12 cellular contexts compared by ENCODE assay signal in genomic region chr18:51038110-51038509, GRCh38. TPM values are rescaled to one million over a fixed set of nuclear protein-coding genes. Genes with fewer than 3 reads are reported as not detected.
A peak's percentile ranks its signal among the peaks of the same experiment; 100 is the strongest.
DNase-seq lines count a peak whose midpoint lies in the region; ATAC-seq and TF ChIP-seq lines count a peak whose summit lies in the region.
"Had no signal": no experiment of that assay in that cellular context is flagged by ENCODE, and none has a peak within 500 bp of the region (broad histone marks: within the 10 kb centered on the region; RNA-seq: fewer than 3 reads in every experiment).

No MANE protein-coding gene starts in this region.

- H3K9me3 ChIP-seq in HEK293 (ENCODE audit: control insufficient read depth, insufficient read depth, low read depth, low read length): no peaks in the 10 kb centered on the region

- no peak overlapping the region for H3K4me3 Mint-ChIP-seq in CD14-positive monocyte
- H3K4me3 Mint-ChIP-seq in brain: peak overlapping the region in 3 of 5 experiments; percentile 8 to 42 (median 32)
- H3K4me3 Mint-ChIP-seq in naive B cell: peak overlapping the region in 4 of 8 donors; percentile 10 to 45 (median 40)
- H3K4me3 Mint-ChIP-seq: activated B cell treated with CpG ODN at 0.5 μM for 24 hours had no signal

- H3K9me3 Mint-ChIP-seq in CD14-positive monocyte: peaks cover 0 to 2% (median 0%) of the 10 kb centered on the region in 7 donors
- H3K9me3 Mint-ChIP-seq in brain: peaks cover 0 to 5% (median 0%) of the 10 kb centered on the region in 5 experiments
- no peaks in the 10 kb centered on the region for H3K9me3 Mint-ChIP-seq in naive B cell
- H3K9me3 Mint-ChIP-seq: activated B cell treated with CpG ODN at 0.5 μM for 24 hours had no signal

- H3K27ac Mint-ChIP-seq in CD14-positive monocyte (peak overlapping the region in 5 of 7 donors; percentile 11 to 70 (median 15)), brain (peak overlapping the region in 3 of 5 experiments; percentile 25 to 65 (median 46)), naive B cell (peak overlapping the region in 4 of 6 donors; percentile 31 to 76 (median 56))
- H3K27ac Mint-ChIP-seq: activated B cell treated with CpG ODN at 0.5 μM for 24 hours had no signal

- H3K4me1 ChIP-seq in HEK293 (ENCODE audit: control insufficient read depth, insufficient read depth, low read length): peaks cover 56% of the 10 kb centered on the region

- peaks cover 3 to 14% of the 10 kb centered on the region in 2 donors for H3K36me3 Mint-ChIP-seq in CD14-positive monocyte
- H3K36me3 Mint-ChIP-seq in brain: peaks cover 54% of the 10 kb centered on the region
- H3K36me3 Mint-ChIP-seq in naive B cell: no peaks in the 10 kb centered on the region

- no peaks in the 10 kb centered on the region for H3K27me3 Mint-ChIP-seq in CD14-positive monocyte (ENCODE audit: low read depth in 3 of 3)
- H3K27me3 Mint-ChIP-seq in brain: no peaks in the 10 kb centered on the region
- H3K27me3 Mint-ChIP-seq in naive B cell: no peaks in the 10 kb centered on the region
- H3K27me3 Mint-ChIP-seq: activated B cell treated with CpG ODN at 0.5 μM for 24 hours had no signal

- CTCF ChIA-PET in HEK293 (lab: Yijun Ruan, JAX): interaction anchor here (1.2 to 3.5 kb wide), 2 partner anchors 13 to 218 kb away, joined by 4 to 28 read pairs; no protein-coding TSS in a partner anchor

- peaks cover 2 to 3% of the 10 kb centered on the region in 2 experiments for H3K36me3 ChIP-seq in HEK293 (ENCODE audit: control insufficient read depth in 2 of 2, insufficient read depth in 1 of 2, low read length in 2 of 2)

- POLR2A ChIA-PET in HEK293 (lab: Yijun Ruan, JAX): interaction anchor here (0.6 to 8.7 kb wide), 5 partner anchors 8 to 327 kb away, joined by 3 to 60 read pairs (median 4); partner anchors contain the start of genes ME2 and SMAD4

- H3K4me1 Mint-ChIP-seq in CD14-positive monocyte: peaks cover 54% of the 10 kb centered on the region
- H3K4me1 Mint-ChIP-seq in brain: peaks cover 89% of the 10 kb centered on the region
- H3K4me1 Mint-ChIP-seq in naive B cell: peaks cover 51 to 86% (median 64%) of the 10 kb centered on the region in 3 donors

- intact Hi-C loops in CD14-positive monocyte (cut with micrococcal nuclease): loop anchor here (10.0 kb wide), 2 partner anchors 163 to 233 kb away; partner anchors contain the start of gene ME2 (in 1 of the 2)

- no peak overlapping the region for H3K27ac ChIP-seq in HEK293 (ENCODE audit: extremely low read depth, low read depth, low read length)
- H3K27ac ChIP-seq: epithelial cell of prostate had no signal

- no peak for DNase-seq in CD14-positive monocyte (ENCODE audit: low spot score)
- no peak for DNase-seq in naive B cell
- no peak for DNase-seq in NCI-H774 (lab: John Stamatoyannopoulos, UW)
- DNase-seq: activated B cell treated with CpG ODN at 0.5 μM for 24 hours, NCI-H2081 treated with DMSO at 0.1 percent for 48 hours, right cardiac atrium had no signal

- TF ChIP-seq CTCF in CD14-positive monocyte (IDR thresholded peaks at IDR 0.05) (no peak), HEK293 (tag by site-specific recombination; IDR thresholded peaks at IDR 0.05) (no peak), brain (conservative IDR thresholded peaks at IDR 0.05) (no peak)

- H3K4me3 ChIP-seq in HEK293 (ENCODE audit: low read depth, low read length): no peak overlapping the region

- ATAC-seq in naive B cell (ENCODE audit: low read depth in 2 of 2) (peak; percentile 62 to 66), GM18873 (IDR thresholded peaks at IDR 0.05; ENCODE audit: low FRiP score, unreplicated experiment) (no peak), GM21367 (IDR thresholded peaks at IDR 0.05; ENCODE audit: unreplicated experiment) (no peak), GM19452 (IDR thresholded peaks at IDR 0.05; ENCODE audit: unreplicated experiment) (no peak)

TF ChIP-seq in HEK293, 187 proteins besides CTCF, POLR2A, EP300 and RAD21:
- TF ChIP-seq, protein P1, sequence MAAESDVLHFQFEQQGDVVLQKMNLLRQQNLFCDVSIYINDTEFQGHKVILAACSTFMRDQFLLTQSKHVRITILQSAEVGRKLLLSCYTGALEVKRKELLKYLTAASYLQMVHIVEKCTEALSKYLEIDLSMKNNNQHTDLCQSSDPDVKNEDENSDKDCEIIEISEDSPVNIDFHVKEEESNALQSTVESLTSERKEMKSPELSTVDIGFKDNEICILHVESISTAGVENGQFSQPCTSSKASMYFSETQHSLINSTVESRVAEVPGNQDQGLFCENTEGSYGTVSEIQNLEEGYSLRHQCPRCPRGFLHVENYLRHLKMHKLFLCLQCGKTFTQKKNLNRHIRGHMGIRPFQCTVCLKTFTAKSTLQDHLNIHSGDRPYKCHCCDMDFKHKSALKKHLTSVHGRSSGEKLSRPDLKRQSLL (tag by site-specific recombination; IDR thresholded peaks at IDR 0.05): no peak
- TF ChIP-seq PRDM10 (tag by site-specific recombination; IDR thresholded peaks at IDR 0.05) (peak; percentile 58), ZFP37 (tag by site-specific recombination; IDR thresholded peaks at IDR 0.05) (no peak), ZNF585B (tag by site-specific recombination; IDR thresholded peaks at IDR 0.05) (no peak), ZNF132 (tag by site-specific recombination; IDR thresholded peaks at IDR 0.05; ENCODE audit: borderline replicate concordance) (no peak)
TF ChIP-seq in HEK293: peak in this region for 1.

RNA-seq across cellular contexts. Expression of gene SMAD4, which starts 8.1 kb away (rescaled TPM):
- 10 to 100 TPM; 21.0 to 29.1 TPM for polyA plus RNA-seq in CD14-positive monocyte
- 67.6 TPM for polyA plus RNA-seq in brain (ENCODE audit: insufficient read depth, low read depth, low replicate concordance)
- polyA plus RNA-seq in naive B cell (ENCODE audit: low read depth in 6 of 6): 100 to 1,000 TPM in 1 of 6 donors, 10 to 100 TPM in 5; 11.8 to 104 (median 76.7) TPM

Comparison
In these comparisons a context has a peak if more than half of its experiments do, and no peak if none do; other contexts are left out.
1. H3K4me3 Mint-ChIP-seq: peak in brain (3 of 5); none in CD14-positive monocyte (0 of 2).
2. ATAC-seq: peak in naive B cell (2 of 2); none in GM18873 (single experiment), GM21367 (single experiment) and GM19452 (single experiment).
3. Peak in every context shown above with its lines, with median percentiles within 50 percentile points of each other: H3K27ac Mint-ChIP-seq.